Comparison of ENCODE assay signal across 18 cellular contexts in genomic region chr4:182913621-182914020, GRCh38. TPM values are rescaled to one million over a fixed set of nuclear protein-coding genes. Genes with fewer than 3 reads are reported as not detected.
DNase-seq lines count a peak whose midpoint lies in the region; ATAC-seq, FAIRE-seq and TF ChIP-seq lines count a peak whose summit lies in the region.
"Had no signal": no experiment of that assay in that cellular context is flagged by ENCODE, and none has a peak within 500 bp of the region (broad histone marks: within the 10 kb centered on the region; RNA-seq: fewer than 3 reads in every experiment).

No MANE protein-coding gene starts in this region.

- no peak overlapping the region for H2AFZ ChIP-seq in DND-41 (ENCODE audit: low read depth, low read length)

- no peak for FAIRE-seq in kidney (lab: Jason Lieb, UNC)

- H3K9me3 Mint-ChIP-seq in activated naive CD8-positive, alpha-beta T cell treated with anti-CD3 and anti-CD28 coated beads for 36 hours: no peaks in the 10 kb centered on the region
- H3K9me3 Mint-ChIP-seq in mesothelial cell of epicardium: no peaks in the 10 kb centered on the region
- H3K9me3 Mint-ChIP-seq: CD8-positive, alpha-beta T cell had no signal

- peaks cover 62% of the 10 kb centered on the region for H3K36me3 ChIP-seq in DND-41 (ENCODE audit: insufficient read depth, low read length)
- H3K36me3 ChIP-seq in kidney (ENCODE audit: control insufficient read depth in 1 of 2, insufficient read depth in 2 of 2, low read length in 2 of 2): peaks cover 5 to 16% of the 10 kb centered on the region in 2 donors

- H3K4me1 Mint-ChIP-seq in activated naive CD8-positive, alpha-beta T cell treated with anti-CD3 and anti-CD28 coated beads for 36 hours: peaks cover 43% of the 10 kb centered on the region
- peaks cover 43% of the 10 kb centered on the region for H3K4me1 Mint-ChIP-seq in mesothelial cell of epicardium

- peaks cover 60% of the 10 kb centered on the region for H3K4me1 ChIP-seq in DND-41 (ENCODE audit: insufficient read depth, low read length)
- peaks cover 0 to 7% of the 10 kb centered on the region in 2 donors for H3K4me1 ChIP-seq in kidney (ENCODE audit: control insufficient read depth in 1 of 2, insufficient read depth in 1 of 2, low read depth in 1 of 2, low read length in 2 of 2)

- H3K27me3 ChIP-seq in DND-41 (ENCODE audit: insufficient read depth, low read length, poor library complexity): peaks cover 4% of the 10 kb centered on the region
- H3K27me3 ChIP-seq: BE2C, SJSA1 had no signal

- TF ChIP-seq CTCF in DND-41 (IDR thresholded peaks at IDR 0.05; ENCODE audit: borderline replicate concordance, extremely low read depth, low read length, poor library complexity, severe bottlenecking): no peak
- no peak for TF ChIP-seq CTCF in mesothelial cell of epicardium (IDR thresholded peaks at IDR 0.05; ENCODE audit: unreplicated experiment)
- TF ChIP-seq CTCF in kidney (IDR thresholded peaks at IDR 0.05; ENCODE audit: borderline replicate concordance, extremely low read depth, insufficient read depth): no peak
- no peak for TF ChIP-seq CTCF in GM13977 (IDR thresholded peaks at IDR 0.05; ENCODE audit: extremely low read depth, insufficient read depth, missing control alignments)

- H3K79me2 ChIP-seq in DND-41 (ENCODE audit: insufficient read depth, low read length): peaks cover 60% of the 10 kb centered on the region

- no peak for ATAC-seq in DND-41 (ENCODE audit: insufficient read depth, low read depth)
- ATAC-seq: CD8-positive, alpha-beta T cell had no signal

- H3K4me2 ChIP-seq in DND-41 (ENCODE audit: insufficient read depth, low read length): peak overlapping the region; percentile 18; the same call in 1 of the 2 replicates

- no peaks in the 10 kb centered on the region for H3K27me3 Mint-ChIP-seq in activated naive CD8-positive, alpha-beta T cell treated with anti-CD3 and anti-CD28 coated beads for 36 hours
- H3K27me3 Mint-ChIP-seq in mesothelial cell of epicardium (ENCODE audit: low read depth): no peaks in the 10 kb centered on the region

- H4K20me1 ChIP-seq in DND-41 (ENCODE audit: insufficient read depth, low read length): peaks cover 2% of the 10 kb centered on the region; the same call in 1 of the 2 replicates

- H3K36me3 Mint-ChIP-seq in activated naive CD8-positive, alpha-beta T cell treated with anti-CD3 and anti-CD28 coated beads for 36 hours: peaks cover 48% of the 10 kb centered on the region
- peaks cover 23% of the 10 kb centered on the region for H3K36me3 Mint-ChIP-seq in mesothelial cell of epicardium

- no peak overlapping the region for H3K4me3 ChIP-seq in DND-41 (ENCODE audit: low read depth in 1 of 2, low read length in 2 of 2)
- no peak overlapping the region for H3K4me3 ChIP-seq in kidney (ENCODE audit: low read length in 2 of 2)
- H3K4me3 ChIP-seq: SJSA1 had no signal

- no peak overlapping the region for H3K9ac ChIP-seq in DND-41 (ENCODE audit: low read depth, low read length)
- no peak overlapping the region for H3K9ac ChIP-seq in kidney (ENCODE audit: low read length in 2 of 2)

- H3K9me3 ChIP-seq in DND-41 (ENCODE audit: insufficient read depth, low read length, severe bottlenecking): no peaks in the 10 kb centered on the region
- no peaks in the 10 kb centered on the region for H3K9me3 ChIP-seq in kidney (ENCODE audit: control insufficient read depth in 1 of 2, low read length in 2 of 2)
- H3K9me3 ChIP-seq: BE2C, SJSA1 had no signal

- DNase-seq in DND-41 (no peak), ELF-1 (ENCODE audit: low read depth, low spot score) (peak; percentile 82), mesothelial cell of epicardium (ENCODE audit: low spot score in 2 of 2, unreplicated experiment in 2 of 2) (no peak), kidney (no peak), GM13977 (ENCODE audit: low spot score) (no peak), DMS79 treated with DMSO at 0.1 percent for 48 hours (lab: John Stamatoyannopoulos, UW) (no peak)
- no peak for DNase-seq in activated naive CD8-positive, alpha-beta T cell treated with anti-CD3 and anti-CD28 coated beads for 36 hours
- DNase-seq in activated CD4-positive, alpha-beta T cell treated with anti-CD3 and anti-CD28 coated beads for 4 hours: no peak
- DNase-seq: BE2C; CD8-positive, alpha-beta T cell; HCEC 1CT; NCI-H146; NCI-H226; NCI-H526 treated with DMSO at 0.1 percent for 48 hours; NK-92 treated with Interleukin-12 subunit alpha and Interleukin-12 subunit beta, amount 100 ng/mL, for 24 hours; OCI-M1; RPMI8226 had no signal

- intact Hi-C loops in kidney (cut with DNase I): no loop called here

- in situ Hi-C loops in GM13977 (cut with MboI; ENCODE audit: low pct_unique_long_range_greater_than_20kb, low sequenced_read_pairs, unreplicated experiment): loop anchor here (25.0 kb wide), 1 partner anchor 426 kb away; no protein-coding TSS in a partner anchor

- no peak overlapping the region for H3K27ac Mint-ChIP-seq in activated naive CD8-positive, alpha-beta T cell treated with anti-CD3 and anti-CD28 coated beads for 36 hours
- H3K27ac Mint-ChIP-seq in mesothelial cell of epicardium: peak overlapping the region; percentile 73
- H3K27ac Mint-ChIP-seq: CD8-positive, alpha-beta T cell had no signal

- H3K27ac ChIP-seq in DND-41 (ENCODE audit: low read length) (no peak overlapping the region), kidney (ENCODE audit: low read depth in 2 of 2, low read length in 2 of 2) (no peak overlapping the region)
- H3K27ac ChIP-seq: SJSA1 had no signal

- H3K4me3 Mint-ChIP-seq in activated naive CD8-positive, alpha-beta T cell treated with anti-CD3 and anti-CD28 coated beads for 36 hours: peak overlapping the region; percentile 18
- H3K4me3 Mint-ChIP-seq in mesothelial cell of epicardium: no peak overlapping the region
- H3K4me3 Mint-ChIP-seq: CD8-positive, alpha-beta T cell had no signal

RNA-seq across cellular contexts. Expression of gene DCTD, which starts 3.6 kb away (rescaled TPM):
- total RNA-seq in activated naive CD8-positive, alpha-beta T cell treated with anti-CD3 and anti-CD28 coated beads for 36 hours: 100 to 1,000 TPM; 160 to 167 TPM
- total RNA-seq in mesothelial cell of epicardium (93.7 to 101 TPM (median 101 TPM) in 3 replicates), kidney (99.6 TPM)
- polyA plus RNA-seq in kidney (ENCODE audit: insufficient read depth, low read depth, low replicate concordance): 54.9 TPM
